32 cellular contexts compared by ENCODE assay signal in the genomic region with DNA sequence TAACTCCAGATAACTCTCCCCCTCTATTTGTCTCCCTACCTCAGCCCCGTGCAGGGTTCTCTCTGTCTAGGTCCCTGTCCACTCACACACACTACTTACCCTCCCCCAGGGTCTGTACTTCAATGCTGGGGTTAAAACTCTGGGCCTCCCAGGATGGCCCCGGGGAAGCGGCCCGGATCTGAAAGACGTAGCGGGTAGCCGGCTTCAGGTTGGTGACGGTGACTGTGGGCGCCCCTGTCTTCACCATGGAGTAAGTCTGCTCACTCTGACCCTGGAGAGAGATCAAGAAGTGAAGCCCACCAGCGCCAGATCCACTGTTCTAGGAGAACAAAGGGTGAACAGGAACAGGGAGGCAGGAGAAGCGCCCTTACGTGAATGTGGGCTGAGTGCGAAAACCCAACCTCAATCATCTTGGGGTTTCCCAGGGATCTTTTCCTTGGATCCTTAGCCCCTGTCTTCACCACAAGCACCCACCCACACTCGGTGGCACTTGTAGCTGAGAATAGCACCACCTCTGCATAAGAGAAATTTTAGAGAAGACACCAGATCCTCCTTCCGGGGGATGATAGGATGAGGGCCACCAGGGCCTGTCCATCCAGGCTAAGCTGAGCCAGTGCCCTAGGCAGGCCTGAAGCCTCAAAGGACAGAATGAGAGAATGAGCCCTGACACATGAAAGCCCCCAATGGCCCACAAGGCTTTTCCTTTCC. TPM values are rescaled to one million over a fixed set of nuclear protein-coding genes. Genes with fewer than 3 reads are reported as not detected.
"Had no signal": no experiment of that assay in that cellular context is flagged by ENCODE, and none has a peak within 500 bp of the region (broad histone marks: within the 10 kb centered on the region; RNA-seq: fewer than 3 reads in every experiment).

No MANE protein-coding gene starts in this region.

- H3K9me3 Mint-ChIP-seq: activated naive CD8-positive, alpha-beta T cell treated with anti-CD3 and anti-CD28 coated beads for 36 hours; effector memory CD8-positive, alpha-beta T cell; natural killer cell treated with Interleukin-12 subunit alpha and Interleukin-12 subunit beta and Interleukin-15 and Interleukin-18, amount 100 ng/mL, for 72 hours; stimulated activated memory B cell treated with anti-CD40 and anti-IgM and Interleukin-4, amounts not matched to agents 10 μg/mL and 1 μg/mL and 100 μg/mL, for 72 hours; stimulated activated naive CD8-positive, alpha-beta T cell treated with anti-CD3 and anti-CD28 coated beads, Interleukin-15, amount 100 ng/mL, for 72 hours had no signal

- H3K27ac ChIP-seq: adrenal gland, body of pancreas, heart left ventricle, left lung, prostate gland, sigmoid colon, thyroid gland, upper lobe of left lung had no signal

- H3K36me3 Mint-ChIP-seq: activated naive CD8-positive, alpha-beta T cell treated with anti-CD3 and anti-CD28 coated beads for 36 hours; natural killer cell treated with Interleukin-12 subunit alpha and Interleukin-12 subunit beta and Interleukin-15 and Interleukin-18, amount 100 ng/mL, for 72 hours; stimulated activated memory B cell treated with anti-CD40 and anti-IgM and Interleukin-4, amounts not matched to agents 10 μg/mL and 1 μg/mL and 100 μg/mL, for 72 hours had no signal

- H3K4me3 ChIP-seq: adrenal gland, body of pancreas, heart left ventricle, left lung, lung, mucosa of descending colon, prostate gland, sigmoid colon, thyroid gland, upper lobe of left lung had no signal

- H3K36me3 ChIP-seq: adrenal gland, heart left ventricle, left lung, prostate gland, sigmoid colon, thyroid gland, upper lobe of left lung had no signal

- DNase-seq: activated CD4-positive, alpha-beta T cell treated with anti-CD3 and anti-CD28 coated beads for 4 hours; activated CD4-positive, alpha-beta T cell treated with anti-CD3 and anti-CD28 coated beads, Interleukin-2, amount 50 U/mL, for 4 hours; activated effector memory CD4-positive, alpha-beta T cell treated with Interleukin-2 at 50 U/mL for 16 hours; activated naive CD4-positive, alpha-beta T cell treated with Interleukin-2 at 50 U/mL for 16 hours; activated naive CD8-positive, alpha-beta T cell treated with anti-CD3 and anti-CD28 coated beads for 36 hours; adrenal gland; body of pancreas; cerebellar nuclear complex; cortex of kidney; effector memory CD8-positive, alpha-beta T cell; foreskin fibroblast; heart left ventricle; left lung; mesendoderm; retina; stimulated activated CD4-positive, alpha-beta T cell treated with anti-CD3 and anti-CD28 coated beads, Interleukin-1b, Interleukin-23, amount 100 ng/mL, for 48 hours; stimulated activated CD4-positive, alpha-beta T cell treated with anti-CD3 and anti-CD28 coated beads, Interleukin-4, amount 100 ng/mL, for 4 hours; stimulated activated CD8-positive, alpha-beta memory T cell treated with anti-CD3 and anti-CD28 coated beads, Interleukin-4, amount 100 ng/mL, for 48 hours; stimulated activated naive CD8-positive, alpha-beta T cell treated with anti-CD3 and anti-CD28 coated beads, Interleukin-15, amount 100 ng/mL, for 72 hours; substantia nigra; thyroid gland; upper lobe of left lung had no signal

- ATAC-seq: body of pancreas; effector memory CD8-positive, alpha-beta T cell; heart left ventricle; left lung; natural killer cell treated with Interleukin-12 subunit alpha and Interleukin-12 subunit beta and Interleukin-15 and Interleukin-18, amount 100 ng/mL, for 72 hours; stimulated activated memory B cell treated with anti-CD40 and anti-IgM and Interleukin-4, amounts not matched to agents 10 μg/mL and 1 μg/mL and 100 μg/mL, for 72 hours; stimulated activated naive CD8-positive, alpha-beta T cell treated with anti-CD3 and anti-CD28 coated beads, Interleukin-15, amount 100 ng/mL, for 72 hours had no signal

- H3K4me3 Mint-ChIP-seq: activated naive CD8-positive, alpha-beta T cell treated with anti-CD3 and anti-CD28 coated beads for 36 hours; effector memory CD8-positive, alpha-beta T cell; natural killer cell treated with Interleukin-12 subunit alpha and Interleukin-12 subunit beta and Interleukin-15 and Interleukin-18, amount 100 ng/mL, for 72 hours; stimulated activated memory B cell treated with anti-CD40 and anti-IgM and Interleukin-4, amounts not matched to agents 10 μg/mL and 1 μg/mL and 100 μg/mL, for 72 hours; stimulated activated naive CD8-positive, alpha-beta T cell treated with anti-CD3 and anti-CD28 coated beads, Interleukin-15, amount 100 ng/mL, for 72 hours had no signal

- H3K4me1 ChIP-seq: adrenal gland, body of pancreas, heart left ventricle, left lung, prostate gland, sigmoid colon, thyroid gland, upper lobe of left lung had no signal

- H3K9me3 ChIP-seq: adrenal gland, body of pancreas, heart left ventricle, left lung, mucosa of descending colon, prostate gland, sigmoid colon, thyroid gland, upper lobe of left lung had no signal

- H3K27ac Mint-ChIP-seq: activated naive CD8-positive, alpha-beta T cell treated with anti-CD3 and anti-CD28 coated beads for 36 hours; effector memory CD8-positive, alpha-beta T cell; natural killer cell treated with Interleukin-12 subunit alpha and Interleukin-12 subunit beta and Interleukin-15 and Interleukin-18, amount 100 ng/mL, for 72 hours; stimulated activated memory B cell treated with anti-CD40 and anti-IgM and Interleukin-4, amounts not matched to agents 10 μg/mL and 1 μg/mL and 100 μg/mL, for 72 hours; stimulated activated naive CD8-positive, alpha-beta T cell treated with anti-CD3 and anti-CD28 coated beads, Interleukin-15, amount 100 ng/mL, for 72 hours had no signal

- H3K4me1 Mint-ChIP-seq: stimulated activated memory B cell treated with anti-CD40 and anti-IgM and Interleukin-4, amounts not matched to agents 10 μg/mL and 1 μg/mL and 100 μg/mL, for 72 hours had no signal

RNA-seq across cellular contexts. Expression of a gene that starts 33.5 kb away (rescaled TPM):
- total RNA-seq: activated naive CD8-positive, alpha-beta T cell treated with anti-CD3 and anti-CD28 coated beads for 36 hours; endothelial cell of umbilical vein; myocyte; natural killer cell treated with Interleukin-12 subunit alpha and Interleukin-12 subunit beta and Interleukin-15 and Interleukin-18, amount 100 ng/mL, for 72 hours; osteocyte; T-helper 1 cell treated with Interleukin-12 subunit alpha and Interleukin-12 subunit beta and Interleukin-4 antibody, amounts not matched to agents 30 ng/mL and 1 ng/mL, for 36 hours had no signal

RNA-seq across cellular contexts. Expression of a gene that starts 39.1 kb away (rescaled TPM):
- total RNA-seq: body of pancreas had no signal
